8 cellular contexts compared by ENCODE assay signal in the genomic region with DNA sequence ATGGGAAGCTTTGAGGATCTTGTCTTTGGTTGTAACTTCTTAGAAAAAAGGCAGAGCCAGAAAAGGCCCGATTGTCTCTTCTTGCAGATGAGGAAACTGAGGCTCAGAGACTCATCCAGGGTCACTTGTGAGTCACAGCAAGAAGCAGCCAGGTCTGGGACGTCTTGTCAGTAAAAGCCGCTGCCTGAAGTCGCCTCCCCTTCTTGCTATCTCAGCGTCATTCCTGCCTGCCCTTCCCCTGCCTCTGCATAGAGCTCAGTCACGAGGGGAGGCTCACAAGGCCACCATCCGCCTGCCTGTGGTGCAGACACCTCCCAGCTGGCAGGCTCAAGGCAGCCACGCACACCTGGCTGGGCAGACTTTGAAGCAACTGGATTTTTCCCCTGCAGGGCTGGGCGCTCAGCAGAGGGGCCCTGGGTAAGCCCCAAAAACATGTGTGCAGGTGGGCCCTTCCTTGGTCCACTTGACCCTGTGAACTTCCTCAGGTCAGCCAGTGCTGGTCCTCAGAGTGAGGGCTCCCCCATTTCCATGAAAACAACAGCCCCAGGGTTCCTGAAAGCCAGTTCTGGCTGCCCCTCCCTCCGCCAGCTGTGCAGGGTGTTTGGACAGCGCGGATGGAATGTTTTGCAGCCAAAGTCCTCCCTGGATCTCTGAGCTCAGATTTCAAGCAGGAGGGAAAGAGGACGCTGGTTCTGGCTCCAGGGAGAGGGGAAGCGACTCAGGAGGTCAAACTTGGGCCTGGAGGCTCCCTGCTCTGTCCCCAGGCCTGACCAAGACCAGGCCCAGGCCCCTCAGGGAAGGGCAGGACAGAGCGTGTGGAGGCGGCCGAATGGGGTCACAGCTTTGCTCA. TPM values are rescaled to one million over a fixed set of nuclear protein-coding genes. Genes with fewer than 3 reads are reported as not detected.
DNase-seq lines count a peak whose midpoint lies in the region; ATAC-seq and TF ChIP-seq lines count a peak whose summit lies in the region.

No MANE protein-coding gene starts in this region.

- H3K36me3 ChIP-seq in MG63 (no peaks in the 10 kb centered on the region), colonic mucosa (no peaks in the 10 kb centered on the region), right lobe of liver (no peaks in the 10 kb centered on the region), thoracic aorta (no peaks in the 10 kb centered on the region)

- H3K9me3 ChIP-seq in MG63: no peaks in the 10 kb centered on the region
- no peaks in the 10 kb centered on the region for H3K9me3 ChIP-seq in colonic mucosa
- no peaks in the 10 kb centered on the region for H3K9me3 ChIP-seq in right lobe of liver
- no peaks in the 10 kb centered on the region for H3K9me3 ChIP-seq in thoracic aorta

- H3K27ac ChIP-seq in colonic mucosa: peak overlapping the region; percentile 64
- H3K27ac ChIP-seq in right lobe of liver: peak overlapping the region; percentile 40 to 73 (median 61)
- H3K27ac ChIP-seq in thoracic aorta: peak overlapping the region; percentile 15 to 61

- H3K4me3 ChIP-seq in MG63 (no peak overlapping the region), colonic mucosa (no peak overlapping the region), right lobe of liver (no peak overlapping the region), thoracic aorta (no peak overlapping the region)

- intact Hi-C loops in colonic mucosa (cut with DNase I) (no loop called here), right lobe of liver (cut with DNase I) (no loop called here)

- ATAC-seq in right lobe of liver (peak; percentile 54 to 81 (median 80)), thoracic aorta (ENCODE audit: insufficient number of reproducible peaks, low FRiP score, low read depth) (no peak), HG02970 (IDR thresholded peaks at IDR 0.05; ENCODE audit: low FRiP score, unreplicated experiment) (no peak), HG03135 (IDR thresholded peaks at IDR 0.05; ENCODE audit: unreplicated experiment) (no peak)

- DNase-seq in MG63: peak; percentile 19
- DNase-seq in colonic mucosa: peak; percentile 61
- peak in 2 of 3 donors; percentile 72 to 75 for DNase-seq in right lobe of liver
- no peak for DNase-seq in thoracic aorta (ENCODE audit: low spot score)
- DNase-seq in activated CD4-positive, CD25-positive, alpha-beta regulatory T cell (lab: John Stamatoyannopoulos, UW): no peak
- DNase-seq in retina: no peak

- H3K27me3 ChIP-seq in MG63 (no peaks in the 10 kb centered on the region), colonic mucosa (peaks cover 8% of the 10 kb centered on the region), right lobe of liver (no peaks in the 10 kb centered on the region), thoracic aorta (replicated peaks; ENCODE audit: insufficient read depth) (no peaks in the 10 kb centered on the region)

- H3K4me1 ChIP-seq in colonic mucosa (no peaks in the 10 kb centered on the region), right lobe of liver (no peaks in the 10 kb centered on the region), thoracic aorta (ENCODE audit: control insufficient read depth in 1 of 2, low read depth in 2 of 2) (peaks cover 4 to 9% of the 10 kb centered on the region in 2 donors)

- H3K9ac ChIP-seq in colonic mucosa (ENCODE audit: low read depth in 2 of 2, low read length in 2 of 2): peak overlapping the region in 1 of 2 donors; percentile 47

- WGBS in right lobe of liver (ENCODE audit: insufficient coverage, low coverage, low lambda C conversion rate, missing lambda C conversion rate): 22% methylated on average over 4 of the region's 17 CpGs

- TF ChIP-seq CTCF in colonic mucosa (IDR thresholded peaks at IDR 0.05): no peak
- no peak for TF ChIP-seq CTCF in right lobe of liver (IDR thresholded peaks at IDR 0.05)
- TF ChIP-seq CTCF in thoracic aorta (IDR thresholded peaks at IDR 0.05): no peak

- no peak for TF ChIP-seq POLR2A in right lobe of liver (IDR thresholded peaks at IDR 0.05)

RNA-seq across cellular contexts. Expression of gene RAB3IL1, which starts 6.0 kb away (rescaled TPM):
- total RNA-seq in MG63 (2014; rRNA removed; shearing (Covaris generic); ENCODE audit: low replicate concordance): 2.8 and 3.0 TPM in 2 replicates
- total RNA-seq in colonic mucosa: 1 to 10 TPM; 3.7 to 5.9 TPM
- 1 to 10 TPM; 3.2 to 9.1 (median 4.2) TPM for total RNA-seq in right lobe of liver
- 10 to 100 TPM; 20.8 to 45.4 TPM for total RNA-seq in thoracic aorta

RNA-seq across cellular contexts. Expression of gene BEST1, which starts 26.8 kb away (rescaled TPM):
- not detected in 2 replicates for total RNA-seq in MG63 (2014; rRNA removed; shearing (Covaris generic); ENCODE audit: low replicate concordance)
- total RNA-seq in colonic mucosa (under 1 TPM; 0.58 to 0.77 TPM), right lobe of liver (1 to 10 TPM in 3 of 6 experiments, under 1 TPM in 3; 0.55 to 2.3 (median 0.91) TPM), thoracic aorta (1 to 10 TPM; 4.7 to 8.0 TPM)

RNA-seq across cellular contexts. Expression of gene FADS3, which starts 32.0 kb away (rescaled TPM):
- total RNA-seq in MG63 (2014; rRNA removed; shearing (Covaris generic); ENCODE audit: low replicate concordance): 32.7 and 59.7 TPM in 2 replicates
- total RNA-seq in colonic mucosa (10 to 100 TPM; 10.4 to 13.3 TPM), right lobe of liver (10 to 100 TPM; 13.0 to 69.8 (median 22.7) TPM), thoracic aorta (100 to 1,000 TPM; 368 to 393 TPM)

RNA-seq across cellular contexts. Expression of gene FTH1, which starts 44.0 kb away (rescaled TPM):
- 301 and 415 TPM in 2 replicates for total RNA-seq in MG63 (2014; rRNA removed; shearing (Covaris generic); ENCODE audit: low replicate concordance)
- total RNA-seq in colonic mucosa (1,000 to 10,000 TPM; 5,286 to 5,395 TPM), right lobe of liver (1,000 to 10,000 TPM; 1,131 to 2,981 (median 2,140) TPM), thoracic aorta (1,000 to 10,000 TPM; 1,820 to 2,025 TPM)

Comparison
In these comparisons a context has a peak if more than half of its experiments do, and no peak if none do; other contexts are left out.
1. DNase-seq: peak in MG63 (single experiment), colonic mucosa (single experiment) and right lobe of liver (2 of 3); none in thoracic aorta (single experiment), activated CD4-positive, CD25-positive, alpha-beta regulatory T cell (0 of 4) and retina (single experiment).
2. ATAC-seq: peak in right lobe of liver (4 of 4); none in thoracic aorta (single experiment), HG02970 (single experiment) and HG03135 (single experiment).
3. Peak in every context shown above with its lines, with median percentiles within 50 percentile points of each other: H3K27ac ChIP-seq.